In the genomic region with DNA sequence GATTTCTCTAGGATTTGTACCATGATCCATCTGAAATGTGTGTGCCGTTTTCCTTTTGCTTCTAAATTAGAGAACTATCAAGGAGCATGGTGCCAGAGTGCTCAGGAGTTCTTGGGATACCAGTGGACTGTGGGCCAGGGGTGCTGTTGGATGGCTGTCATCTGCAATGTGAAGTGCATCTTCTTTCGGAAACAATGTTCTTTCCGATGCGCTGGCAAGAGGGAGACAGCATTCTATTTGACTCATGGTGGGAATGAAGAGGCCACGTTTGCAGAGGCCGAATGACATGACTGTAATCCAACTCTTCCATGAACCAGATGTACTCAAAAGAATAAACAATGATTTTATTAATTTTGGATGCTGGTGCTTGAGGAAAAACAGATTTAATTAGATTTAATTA, we compare ENCODE assay signal across 16 cellular contexts.
"Had no signal": no experiment of that assay in that cellular context is flagged by ENCODE, and none has a peak within 500 bp of the region (broad histone marks: within the 10 kb centered on the region; RNA-seq: fewer than 3 reads in every experiment).

No MANE protein-coding gene starts in this region.

- ATAC-seq: activated CD4-positive, CD25-positive, alpha-beta regulatory T cell treated with anti-CD3 and anti-CD28 coated beads, Interleukin-2, amount 50 U/mL, for 24 hours; lower lobe of right lung; psoas muscle; stimulated activated naive CD8-positive, alpha-beta T cell treated with anti-CD3 and anti-CD28 coated beads, Interleukin-15, amount 100 ng/mL, for 72 hours had no signal

- H3K27ac Mint-ChIP-seq: activated naive CD8-positive, alpha-beta T cell; endodermal cell; immature natural killer cell; stimulated activated naive CD8-positive, alpha-beta T cell treated with anti-CD3 and anti-CD28 coated beads, Interleukin-15, amount 100 ng/mL, for 72 hours; type B pancreatic cell had no signal

- H3K4me3 Mint-ChIP-seq: activated naive CD8-positive, alpha-beta T cell; endodermal cell; immature natural killer cell; neural crest cell; stimulated activated naive CD8-positive, alpha-beta T cell treated with anti-CD3 and anti-CD28 coated beads, Interleukin-15, amount 100 ng/mL, for 72 hours; type B pancreatic cell had no signal

- DNase-seq: activated CD4-positive, alpha-beta T cell treated with anti-CD3 and anti-CD28 coated beads, Interleukin-2, amount 50 U/mL, for 1 hour; activated CD8-positive, alpha-beta memory T cell treated with anti-CD3 and anti-CD28 coated beads for 24 hours; activated gamma-delta T cell treated with Interleukin-2 at 50 U/mL for 16 hours; anterior cingulate cortex; foreskin melanocyte; immature natural killer cell; psoas muscle; sigmoid colon; spleen; stimulated activated naive CD8-positive, alpha-beta T cell treated with anti-CD3 and anti-CD28 coated beads, Interleukin-15, amount 100 ng/mL, for 72 hours had no signal

- H3K27ac ChIP-seq: lower lobe of right lung, psoas muscle, spleen had no signal

- H3K27me3 ChIP-seq: sigmoid colon had no signal

- H3K27me3 Mint-ChIP-seq: stimulated activated naive CD8-positive, alpha-beta T cell treated with anti-CD3 and anti-CD28 coated beads, Interleukin-15, amount 100 ng/mL, for 72 hours; type B pancreatic cell had no signal

- H3K36me3 ChIP-seq: lower lobe of right lung, sigmoid colon, spleen had no signal

- H3K4me1 Mint-ChIP-seq: immature natural killer cell; stimulated activated naive CD8-positive, alpha-beta T cell treated with anti-CD3 and anti-CD28 coated beads, Interleukin-15, amount 100 ng/mL, for 72 hours had no signal

- H3K4me3 ChIP-seq: lower lobe of right lung, psoas muscle, sigmoid colon, spleen had no signal

- H3K9me3 ChIP-seq: lower lobe of right lung, psoas muscle, sigmoid colon had no signal

- H3K36me3 Mint-ChIP-seq: activated naive CD8-positive, alpha-beta T cell; immature natural killer cell; type B pancreatic cell had no signal

- H3K9me3 Mint-ChIP-seq: endodermal cell, neural crest cell, type B pancreatic cell had no signal
